ENCODE assay signal across 1 cellular context in the genomic region with DNA sequence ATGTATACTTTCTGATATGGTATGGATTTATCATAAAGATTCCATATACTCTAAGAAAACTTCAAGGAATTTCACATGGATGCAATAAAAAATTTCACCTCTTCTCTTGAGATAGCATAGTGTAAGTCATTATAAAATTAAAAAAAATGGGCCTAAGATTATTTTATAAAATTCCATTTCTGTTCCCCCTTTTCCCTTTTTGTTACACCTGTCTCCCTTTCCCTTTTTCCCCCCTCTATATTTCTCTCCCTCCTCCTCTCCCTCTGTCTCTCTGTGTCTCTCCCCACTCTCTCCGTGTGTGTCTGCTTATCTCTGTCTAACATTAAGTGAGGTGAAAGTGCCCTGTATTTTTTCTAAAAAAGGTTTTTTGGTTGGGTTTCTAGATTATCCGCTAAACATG.
TF ChIP-seq lines count a peak whose summit lies in the region.

No MANE protein-coding gene starts in this region.

TF ChIP-seq in HepG2, 621 proteins besides CTCF, POLR2A, EP300 and RAD21 (continued from another document):
- TF ChIP-seq, protein P1, sequence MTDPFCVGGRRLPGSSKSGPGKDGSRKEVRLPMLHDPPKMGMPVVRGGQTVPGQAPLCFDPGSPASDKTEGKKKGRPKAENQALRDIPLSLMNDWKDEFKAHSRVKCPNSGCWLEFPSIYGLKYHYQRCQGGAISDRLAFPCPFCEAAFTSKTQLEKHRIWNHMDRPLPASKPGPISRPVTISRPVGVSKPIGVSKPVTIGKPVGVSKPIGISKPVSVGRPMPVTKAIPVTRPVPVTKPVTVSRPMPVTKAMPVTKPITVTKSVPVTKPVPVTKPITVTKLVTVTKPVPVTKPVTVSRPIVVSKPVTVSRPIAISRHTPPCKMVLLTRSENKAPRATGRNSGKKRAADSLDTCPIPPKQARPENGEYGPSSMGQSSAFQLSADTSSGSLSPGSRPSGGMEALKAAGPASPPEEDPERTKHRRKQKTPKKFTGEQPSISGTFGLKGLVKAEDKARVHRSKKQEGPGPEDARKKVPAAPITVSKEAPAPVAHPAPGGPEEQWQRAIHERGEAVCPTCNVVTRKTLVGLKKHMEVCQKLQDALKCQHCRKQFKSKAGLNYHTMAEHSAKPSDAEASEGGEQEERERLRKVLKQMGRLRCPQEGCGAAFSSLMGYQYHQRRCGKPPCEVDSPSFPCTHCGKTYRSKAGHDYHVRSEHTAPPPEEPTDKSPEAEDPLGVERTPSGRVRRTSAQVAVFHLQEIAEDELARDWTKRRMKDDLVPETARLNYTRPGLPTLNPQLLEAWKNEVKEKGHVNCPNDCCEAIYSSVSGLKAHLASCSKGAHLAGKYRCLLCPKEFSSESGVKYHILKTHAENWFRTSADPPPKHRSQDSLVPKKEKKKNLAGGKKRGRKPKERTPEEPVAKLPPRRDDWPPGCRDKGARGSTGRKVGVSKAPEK (CRISPR knock-in tag; IDR thresholded peaks at IDR 0.05; ENCODE audit: borderline replicate concordance): no peak
- TF ChIP-seq HNRNPK (IDR thresholded peaks at IDR 0.05; ENCODE audit: low read depth, low read length, poor library complexity, severe bottlenecking) (peak; percentile 32), MEIS1 (CRISPR knock-in tag; IDR thresholded peaks at IDR 0.05; ENCODE audit: borderline replicate concordance) (no peak), NRL (CRISPR knock-in tag; IDR thresholded peaks at IDR 0.05; ENCODE audit: borderline replicate concordance) (no peak)
TF ChIP-seq in HepG2: peak in this region for 1.
